23 cellular contexts compared by ENCODE assay signal in genomic region chr22:44724859-44725258, GRCh38. TPM values are rescaled to one million over a fixed set of nuclear protein-coding genes. Genes with fewer than 3 reads are reported as not detected.
"Had no signal": no experiment of that assay in that cellular context is flagged by ENCODE, and none has a peak within 500 bp of the region (broad histone marks: within the 10 kb centered on the region; RNA-seq: fewer than 3 reads in every experiment).

No MANE protein-coding gene starts in this region.

- H3K4me2 ChIP-seq: hepatocyte had no signal

- H3K27ac ChIP-seq: dorsolateral prefrontal cortex, epithelial cell of prostate, gastrocnemius medialis, heart left ventricle, lower lobe of right lung, psoas muscle, right lobe of liver, suprapubic skin, transverse colon, vagina had no signal

- ATAC-seq: esophagus mucosa; gastrocnemius medialis; heart left ventricle; left ventricle myocardium superior; lower lobe of right lung; natural killer cell; psoas muscle; right lobe of liver; stimulated activated naive CD8-positive, alpha-beta T cell treated with anti-CD3 and anti-CD28 coated beads, Interleukin-15, amount 100 ng/mL, for 72 hours had no signal

- H3K9me3 ChIP-seq: gastrocnemius medialis, heart left ventricle, lower lobe of right lung, psoas muscle, right lobe of liver, suprapubic skin, transverse colon, vagina had no signal

- H3K9me3 Mint-ChIP-seq: natural killer cell; neural crest cell; stimulated activated naive CD8-positive, alpha-beta T cell treated with anti-CD3 and anti-CD28 coated beads, Interleukin-15, amount 100 ng/mL, for 72 hours had no signal

- H3K27me3 ChIP-seq: dorsolateral prefrontal cortex, heart left ventricle, hepatocyte, right lobe of liver, suprapubic skin, transverse colon, vagina had no signal

- FAIRE-seq: small intestine had no signal

- H3K36me3 ChIP-seq: gastrocnemius medialis, transverse colon had no signal

- H3K36me3 Mint-ChIP-seq: natural killer cell had no signal

- H3K27ac Mint-ChIP-seq: natural killer cell; stimulated activated naive CD8-positive, alpha-beta T cell treated with anti-CD3 and anti-CD28 coated beads, Interleukin-15, amount 100 ng/mL, for 72 hours had no signal

- H3K4me3 Mint-ChIP-seq: natural killer cell; neural crest cell; stimulated activated naive CD8-positive, alpha-beta T cell treated with anti-CD3 and anti-CD28 coated beads, Interleukin-15, amount 100 ng/mL, for 72 hours had no signal

- H2AFZ ChIP-seq: hepatocyte had no signal

- H3K4me3 ChIP-seq: dorsolateral prefrontal cortex, gastrocnemius medialis, heart left ventricle, hepatocyte, lower lobe of right lung, psoas muscle, right lobe of liver, suprapubic skin, transverse colon, vagina had no signal

- DNase-seq: cerebellar nuclear complex; dorsolateral prefrontal cortex; effector CD4-positive, alpha-beta T cell; foreskin fibroblast; gastrocnemius medialis; left ventricle myocardium superior; lower lobe of right lung; natural killer cell; psoas muscle; small intestine; stimulated activated CD4-positive, alpha-beta T cell treated with anti-CD3 and anti-CD28 coated beads, Interleukin-15, amount 100 ng/mL, for 24 hours; stimulated activated CD4-positive, alpha-beta T cell treated with anti-CD3 and anti-CD28 coated beads, Interleukin-2, amount 100 ng/mL, for 48 hours; stimulated activated naive CD4-positive, alpha-beta T cell; stimulated activated naive CD8-positive, alpha-beta T cell treated with anti-CD3 and anti-CD28 coated beads, Interleukin-15, amount 100 ng/mL, for 72 hours; transverse colon had no signal

- H3K27me3 Mint-ChIP-seq: stimulated activated naive CD8-positive, alpha-beta T cell treated with anti-CD3 and anti-CD28 coated beads, Interleukin-15, amount 100 ng/mL, for 72 hours had no signal

RNA-seq across cellular contexts. Expression of gene ARHGAP8, which starts 27.5 kb away (rescaled TPM):
- total RNA-seq: gastrocnemius medialis, left ventricle myocardium superior had no signal
- polyA plus RNA-seq: psoas muscle had no signal
